8 cellular contexts compared by ENCODE assay signal in the genomic region with DNA sequence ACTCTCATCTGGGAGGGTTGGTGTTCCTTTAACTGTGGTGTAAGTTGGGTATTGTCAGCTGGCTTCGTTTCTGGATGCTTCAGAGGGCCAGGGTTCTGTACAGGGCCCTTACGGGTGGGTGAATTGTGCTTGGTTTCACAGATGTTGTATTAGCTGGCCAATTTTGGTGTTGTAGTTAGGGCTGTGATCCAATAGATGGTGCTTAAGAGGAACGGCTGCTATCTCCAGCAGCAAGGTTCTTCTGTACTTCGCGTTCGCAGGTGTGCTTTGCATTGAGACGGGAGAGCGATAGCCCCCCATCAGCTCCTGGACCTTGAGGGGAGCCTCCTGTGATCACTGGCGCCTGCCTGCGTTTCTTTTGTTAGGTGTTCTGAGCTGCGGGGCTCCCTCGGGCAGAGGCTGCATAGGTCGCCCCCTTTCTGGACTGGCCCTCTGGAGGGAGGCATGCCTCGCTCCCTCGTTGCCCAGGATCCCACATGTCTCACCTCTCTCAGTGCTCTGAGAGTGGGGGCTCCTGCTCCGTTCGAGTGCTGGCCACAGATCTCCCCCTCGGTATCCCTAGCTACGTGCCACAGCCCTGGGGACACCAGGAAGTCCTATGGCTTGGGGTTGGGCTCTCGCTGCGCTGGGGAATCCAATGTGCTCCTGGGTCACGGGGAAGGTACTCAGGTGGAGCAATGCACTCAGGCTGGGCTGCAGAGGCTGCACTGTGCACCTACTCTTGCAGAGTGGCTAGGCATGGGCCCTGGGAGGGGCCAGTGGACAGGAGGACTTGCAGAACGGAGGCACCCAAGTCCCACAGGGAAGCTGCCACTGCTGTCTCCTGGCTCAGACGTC. TPM values are rescaled to one million over a fixed set of nuclear protein-coding genes. Genes with fewer than 3 reads are reported as not detected.
DNase-seq lines count a peak whose midpoint lies in the region; ATAC-seq and TF ChIP-seq lines count a peak whose summit lies in the region.

No MANE protein-coding gene starts in this region.

- TF ChIP-seq POLR2A in ovary (IDR thresholded peaks at IDR 0.05): no peak

- intact Hi-C loops in ovary (cut with DNase I): no loop called here

- H3K27me3 Mint-ChIP-seq in glutamatergic neuron (ENCODE audit: unreplicated experiment): peaks cover 11% of the 10 kb centered on the region

- peak overlapping the region in 1 of 2 donors; percentile 59 for H3K27ac ChIP-seq in ovary

- peak overlapping the region; percentile 91 for H3K4me3 Mint-ChIP-seq in glutamatergic neuron (ENCODE audit: unreplicated experiment)

- TF ChIP-seq EP300 in ovary (IDR thresholded peaks at IDR 0.05): no peak

- peak; percentile 5 for DNase-seq in stimulated activated CD4-positive, alpha-beta T cell treated with anti-CD3 and anti-CD28 coated beads, Interleukin-15, amount 100 ng/mL, for 24 hours
- DNase-seq in stimulated activated CD4-positive, alpha-beta T cell treated with anti-CD3 and anti-CD28 coated beads, Interleukin-4, amount 100 ng/mL, for 4 hours: no peak
- DNase-seq in NCI-H1694 treated with DMSO at 0.1 percent for 48 hours (lab: John Stamatoyannopoulos, UW) (peak; percentile 13), glutamatergic neuron (peak; percentile 14), ovary (peak in 2 of 5 donors; percentile 38 to 44), HCEC 1CT (no peak)
- peak; percentile 66 for DNase-seq in activated CD8-positive, alpha-beta memory T cell treated with anti-CD3 and anti-CD28 coated beads, Interleukin-2, amount 50 U/mL, for 48 hours

- H3K9me3 Mint-ChIP-seq in glutamatergic neuron (ENCODE audit: unreplicated experiment): peaks cover 11% of the 10 kb centered on the region

- H3K4me1 Mint-ChIP-seq in glutamatergic neuron (ENCODE audit: low read depth, unreplicated experiment): peaks cover 6% of the 10 kb centered on the region

- H3K36me3 Mint-ChIP-seq in glutamatergic neuron (ENCODE audit: unreplicated experiment): no peaks in the 10 kb centered on the region

- peak overlapping the region; percentile 74 for H3K27ac Mint-ChIP-seq in glutamatergic neuron (ENCODE audit: unreplicated experiment)

- WGBS in ovary, 3 donors: 28 to 49% (median 38%) methylated on average over 21 to 24 of the region's 24 CpGs

- no peaks in the 10 kb centered on the region for H3K36me3 ChIP-seq in ovary

- no peaks in the 10 kb centered on the region for H3K9me3 ChIP-seq in ovary

- ATAC-seq in HG02763 (IDR thresholded peaks at IDR 0.05; ENCODE audit: unreplicated experiment): peak; percentile 25

- peaks cover 2% of the 10 kb centered on the region for H3K4me1 ChIP-seq in ovary (ENCODE audit: insufficient read depth)

- TF ChIP-seq CTCF in glutamatergic neuron (IDR thresholded peaks at IDR 0.05; ENCODE audit: partially characterized antibody, unreplicated experiment): peak; percentile 24
- no peak for TF ChIP-seq CTCF in ovary (IDR thresholded peaks at IDR 0.05)

- no peaks in the 10 kb centered on the region for H3K27me3 ChIP-seq in ovary

- peak overlapping the region; percentile 22 for H3K4me3 ChIP-seq in ovary

RNA-seq across cellular contexts. Expression of gene PRDM7, which starts 0.8 kb away (rescaled TPM):
- total RNA-seq in glutamatergic neuron (ENCODE audit: unreplicated experiment) (not detected), ovary (not detected)
- not detected for polyA plus RNA-seq in ovary

RNA-seq across cellular contexts. Expression of gene DBNDD1, which starts 58.7 kb away (rescaled TPM):
- total RNA-seq in glutamatergic neuron (ENCODE audit: unreplicated experiment) (77.8 TPM), ovary (1 to 10 TPM; 1.3 to 6.2 (median 2.5) TPM)
- 1 to 10 TPM in 1 of 2 donors, under 1 TPM in 1; 0.97 to 1.5 TPM for polyA plus RNA-seq in ovary

Comparison
In these comparisons a context has a peak if more than half of its experiments do, and no peak if none do; other contexts are left out.
1. DNase-seq: peak in stimulated activated CD4-positive, alpha-beta T cell treated with anti-CD3 and anti-CD28 coated beads, Interleukin-15, amount 100 ng/mL, for 24 hours (single experiment), NCI-H1694 treated with DMSO at 0.1 percent for 48 hours (single experiment), activated CD8-positive, alpha-beta memory T cell treated with anti-CD3 and anti-CD28 coated beads, Interleukin-2, amount 50 U/mL, for 48 hours (single experiment) and glutamatergic neuron (single experiment); none in stimulated activated CD4-positive, alpha-beta T cell treated with anti-CD3 and anti-CD28 coated beads, Interleukin-4, amount 100 ng/mL, for 4 hours (0 of 2) and HCEC 1CT (single experiment).
2. RNA of gene DBNDD1, which starts 58.7 kb away (total RNA-seq): 77.8 TPM in glutamatergic neuron (single experiment); 1.3 to 6.2 TPM in ovary; every median in the first group is over 10 times any median in the second.